In genomic region chrX:129540725-129541184, GRCh38 we compare ENCODE assay signal across 8 cellular contexts. TPM values are rescaled to one million over a fixed set of nuclear protein-coding genes. Genes with fewer than 3 reads are reported as not detected.
A peak's percentile ranks its signal among the peaks of the same experiment; 100 is the strongest.
DNase-seq lines count a peak whose midpoint lies in the region; ATAC-seq, FAIRE-seq and TF ChIP-seq lines count a peak whose summit lies in the region.

No MANE protein-coding gene starts in this region.

- no peaks in the 10 kb centered on the region for H4K20me1 ChIP-seq in DND-41 (ENCODE audit: insufficient read depth, low read length)
- H4K20me1 ChIP-seq in HepG2 (ENCODE audit: insufficient read depth, low read length), result no peaks in the 10 kb centered on the region

- peak; percentile 57 for ATAC-seq in DND-41 (ENCODE audit: insufficient read depth, low read depth)
- peak; percentile 84 for ATAC-seq in HepG2
- no peak for ATAC-seq in HG03039 (IDR thresholded peaks at IDR 0.05; ENCODE audit: unreplicated experiment)

- TF ChIP-seq CTCF in DND-41 (IDR thresholded peaks at IDR 0.05; ENCODE audit: borderline replicate concordance, extremely low read depth, low read length, poor library complexity, severe bottlenecking), result no peak
- TF ChIP-seq CTCF in MCF 10A (IDR thresholded peaks at IDR 0.05; ENCODE audit: unreplicated experiment), result no peak
- TF ChIP-seq CTCF in HepG2 (CRISPR knock-in tag; IDR thresholded peaks at IDR 0.05), result no peak
- no peak for TF ChIP-seq CTCF in suprapubic skin (IDR thresholded peaks at IDR 0.05)

- H3K4me1 Mint-ChIP-seq in MCF 10A (ENCODE audit: insufficient read depth, unreplicated experiment), result no peaks in the 10 kb centered on the region

- H3K9me3 Mint-ChIP-seq in MCF 10A (ENCODE audit: unreplicated experiment), result no peaks in the 10 kb centered on the region

- FAIRE-seq in HepG2 (lab: Jason Lieb, UNC), result peak; percentile 66

- in situ Hi-C loops in HepG2 (cut with HindIII; ENCODE audit: extremely low pct_ligation_motif_present, low pct_unique_long_range_greater_than_20kb), result no loop called here

- peaks cover under 1% of the 10 kb centered on the region for H3K36me3 Mint-ChIP-seq in MCF 10A (ENCODE audit: insufficient read depth, unreplicated experiment)

- no peak overlapping the region for H3K27ac Mint-ChIP-seq in MCF 10A (ENCODE audit: low read depth, unreplicated experiment)

- H3K27me3 Mint-ChIP-seq in MCF 10A (ENCODE audit: insufficient read depth, unreplicated experiment), result peaks cover 11% of the 10 kb centered on the region

- TF ChIP-seq EP300 in HepG2 (IDR thresholded peaks at IDR 0.05; ENCODE audit: low read depth in 2 of 2, low read length in 2 of 2), result no peak
- no peak for TF ChIP-seq EP300 in HepG2 (CRISPR knock-in tag; IDR thresholded peaks at IDR 0.05; ENCODE audit: borderline replicate concordance)
- TF ChIP-seq EP300 in suprapubic skin (IDR thresholded peaks at IDR 0.05), result no peak

- TF ChIP-seq POLR2A in HepG2 (IDR thresholded peaks at IDR 0.05; ENCODE audit: insufficient read depth in 1 of 2, low read depth in 2 of 2, low read length in 2 of 2) (peak in 1 of 2 experiments; percentile 42; a peak in 1 of 4 replicates), suprapubic skin (IDR thresholded peaks at IDR 0.05) (no peak)

- H3K4me1 ChIP-seq in DND-41 (ENCODE audit: insufficient read depth, low read length), result peaks cover 17% of the 10 kb centered on the region
- peaks cover 26% of the 10 kb centered on the region for H3K4me1 ChIP-seq in HepG2 (ENCODE audit: insufficient read depth, low read length)
- H3K4me1 ChIP-seq in suprapubic skin, result no peaks in the 10 kb centered on the region

- CTCF ChIA-PET in MCF 10A (lab: Yijun Ruan, JAX), result interaction anchor here (0.7 to 1.3 kb wide), 2 partner anchors 11 to 366 kb away, joined by 3 to 6 read pairs; no protein-coding TSS in a partner anchor
- CTCF ChIA-PET in HepG2 (lab: Yijun Ruan, JAX; ENCODE audit: low intra/inter-chr PET ratio, low total read pairs), result no interaction called here

- H3K4me2 ChIP-seq in DND-41 (ENCODE audit: insufficient read depth, low read length), result peak overlapping the region; percentile 96
- peak overlapping the region; percentile 74 for H3K4me2 ChIP-seq in HepG2 (ENCODE audit: low read depth, low read length)

- WGBS in HepG2 (ENCODE audit: low lambda C conversion rate), result 0% methylated on average over 1 of the region's 14 CpGs
- 33% methylated on average over 9 of the region's 14 CpGs for WGBS in suprapubic skin

- H3K27me3 ChIP-seq in DND-41 (ENCODE audit: insufficient read depth, low read length, poor library complexity) (no peaks in the 10 kb centered on the region), H7 (ENCODE audit: control insufficient read depth, insufficient read depth, low read length) (no peaks in the 10 kb centered on the region), HepG2 (ENCODE audit: control insufficient read depth in 1 of 2, insufficient read depth in 2 of 2, low read length in 2 of 2) (no peaks in the 10 kb centered on the region), suprapubic skin (no peaks in the 10 kb centered on the region)

- POLR2A ChIA-PET in MCF 10A (lab: Yijun Ruan, JAX), result interaction anchor here (0.6 to 1.0 kb wide), 2 partner anchors 17 to 442 kb away, joined by 3 read pairs; no protein-coding TSS in a partner anchor
- POLR2A ChIA-PET in HepG2 (lab: Yijun Ruan, JAX), result interaction anchor here (1.0 to 1.3 kb wide), 5 partner anchors 15 to 45 kb away, joined by 3 to 6 read pairs (median 3); partner anchors contain the start of gene SMARCA1

- peak; percentile 16 for DNase-seq in DND-41
- DNase-seq in H7, result no peak
- peak; percentile 4 for DNase-seq in NCI-H1105 (lab: John Stamatoyannopoulos, UW)
- peak; percentile 14 for DNase-seq in MCF 10A (ENCODE audit: unreplicated experiment)
- DNase-seq in HepG2 (ENCODE audit: low spot score), result peak; percentile 12
- peak in 1 of 2 donors; percentile 65 for DNase-seq in suprapubic skin (ENCODE audit: low spot score in 2 of 2)
- no peak for DNase-seq in NCI-H82 (lab: John Stamatoyannopoulos, UW)

- H3K9me3 ChIP-seq in DND-41 (ENCODE audit: insufficient read depth, low read length, severe bottlenecking), result no peaks in the 10 kb centered on the region
- no peaks in the 10 kb centered on the region for H3K9me3 ChIP-seq in HepG2 (ENCODE audit: low read length)
- no peaks in the 10 kb centered on the region for H3K9me3 ChIP-seq in suprapubic skin

- H3K9ac ChIP-seq in DND-41 (ENCODE audit: low read depth, low read length), result peak overlapping the region; percentile 67
- H3K9ac ChIP-seq in HepG2 (ENCODE audit: insufficient read depth, low read depth, low read length), result peak overlapping the region; percentile 71

- intact Hi-C loops in MCF 10A (cut with micrococcal nuclease), result no loop called here
- intact Hi-C loops in HepG2 (cut with micrococcal nuclease; ENCODE audit: unreplicated experiment), result loop anchor here (2.0 to 10.0 kb wide), 2 partner anchors 16 to 46 kb away; no protein-coding TSS in a partner anchor

- BruUV-seq in MCF 10A (replicated peaks; lab: Mats Ljungman, UMichigan) (no TSS peak), HepG2 (replicated peaks; lab: Mats Ljungman, UMichigan) (no TSS peak)

- H3K36me3 ChIP-seq in DND-41 (ENCODE audit: insufficient read depth, low read length), result peaks cover 4% of the 10 kb centered on the region; the same call in 1 of the 2 replicates
- H3K36me3 ChIP-seq in H7 (replicated peaks; ENCODE audit: control insufficient read depth, insufficient read depth, low read length), result peaks cover 3% of the 10 kb centered on the region; the same call in 1 of the 2 replicates
- no peaks in the 10 kb centered on the region for H3K36me3 ChIP-seq in HepG2 (replicated peaks in 1 of 2; ENCODE audit: control insufficient read depth in 1 of 2, insufficient read depth in 2 of 2, low read length in 2 of 2)
- H3K36me3 ChIP-seq in suprapubic skin, result no peaks in the 10 kb centered on the region

- peak overlapping the region; percentile 44 to 89; a peak in 3 of 4 replicates for H3K4me3 ChIP-seq in DND-41 (ENCODE audit: low read depth in 1 of 2, low read length in 2 of 2)
- H3K4me3 ChIP-seq in H7 (ENCODE audit: insufficient read depth, low read depth, low read length), result peak overlapping the region; percentile 75
- peak overlapping the region; percentile 47 to 75 (median 73) for H3K4me3 ChIP-seq in HepG2 (replicated peaks in 1 of 3; ENCODE audit: insufficient read depth in 1 of 3, low read depth in 2 of 3, low read length in 3 of 3)
- peak overlapping the region; percentile 72 for H3K4me3 ChIP-seq in suprapubic skin

- no peak for TF ChIP-seq RAD21 in HepG2 (CRISPR knock-in tag; IDR thresholded peaks at IDR 0.05)

- peak overlapping the region; percentile 63 for H3K4me3 Mint-ChIP-seq in MCF 10A (ENCODE audit: unreplicated experiment)

- H3K79me2 ChIP-seq in DND-41 (ENCODE audit: insufficient read depth, low read length) (no peaks in the 10 kb centered on the region), HepG2 (ENCODE audit: insufficient read depth, low read length) (peaks cover 10% of the 10 kb centered on the region)

- H3K27ac ChIP-seq in DND-41 (ENCODE audit: low read length), result peak overlapping the region; percentile 67
- H3K27ac ChIP-seq in HepG2 (ENCODE audit: extremely low read length, insufficient read depth, low read length), result peak overlapping the region; percentile 84
- H3K27ac ChIP-seq in suprapubic skin, result peak overlapping the region; percentile 82

- H2AFZ ChIP-seq in DND-41 (ENCODE audit: low read depth, low read length) (peak overlapping the region; percentile 90), HepG2 (ENCODE audit: low read length) (no peak overlapping the region)

RNA-seq across cellular contexts. Expression of gene OCRL, which starts 0.7 kb away (rescaled TPM):
- 22.4 and 27.1 TPM in 2 replicates for total RNA-seq in H7 (2014; rRNA removed; shearing (Covaris generic))
- total RNA-seq in MCF 10A (2022) (25.3 and 26.8 TPM in 2 replicates), HepG2 (2016; rRNA removed; fragmentation: Illumina TruSeq; extraction: Trizol) (13.4 and 16.1 TPM in 2 replicates), suprapubic skin (10 to 100 TPM; 15.0 to 35.4 (median 16.3) TPM)
- 2.7 and 3.4 TPM in 2 replicates for total RNA-seq in HepG2 (2016; cell fraction: cytosol; rRNA removed; fragmentation: Illumina TruSeq; extraction: Trizol; ENCODE audit: low read depth)
- total RNA-seq in HepG2 (2016; cell fraction: insoluble cytoplasmic fraction; rRNA removed; fragmentation: Illumina TruSeq; extraction: Trizol), result 14.1 and 15.6 TPM in 2 replicates
- 8.0 and 8.8 TPM in 2 replicates for total RNA-seq in HepG2 (2016; cell fraction: membrane; rRNA removed; fragmentation: Illumina TruSeq; extraction: Trizol)
- 17.0 and 20.4 TPM in 2 replicates for total RNA-seq in HepG2 (2016; cell fraction: nucleus; rRNA removed; fragmentation: Illumina TruSeq; extraction: Trizol)
- 27.9 and 32.0 TPM in 2 replicates for polyA plus RNA-seq in HepG2 (2011; rRNA removed)
- polyA plus RNA-seq in HepG2 (2011; cell fraction: cytosol; rRNA removed), result 12.7 and 19.9 TPM in 2 replicates
- polyA plus RNA-seq in HepG2 (2011; cell fraction: nucleus; rRNA removed), result 43.7 and 49.4 TPM in 2 replicates
- 20.1 and 24.9 TPM in 2 replicates for polyA plus RNA-seq in HepG2 (2012)
- 0.87 and 0.98 TPM in 2 replicates for polyA plus RNA-seq in HepG2 (2016; cell fraction: cytosol; fragmentation: Illumina TruSeq; extraction: Trizol; ENCODE audit: low read depth)
- polyA plus RNA-seq in HepG2 (2016; cell fraction: insoluble cytoplasmic fraction; fragmentation: Illumina TruSeq; extraction: Trizol; ENCODE audit: low read depth), result 16.7 and 17.4 TPM in 2 replicates
- 4.2 and 4.4 TPM in 2 replicates for polyA plus RNA-seq in HepG2 (2016; cell fraction: membrane; fragmentation: Illumina TruSeq; extraction: Trizol; ENCODE audit: low read depth)
- polyA plus RNA-seq in HepG2 (2016; cell fraction: nucleus; fragmentation: Illumina TruSeq; extraction: Trizol; ENCODE audit: insufficient read depth, low read depth), result 35.1 and 37.7 TPM in 2 replicates
- polyA minus RNA-seq in HepG2 (2011; rRNA and poly(A)+ RNA removed; ENCODE audit: low replicate concordance), result 16.0 and 29.2 TPM in 2 replicates
- 16.1 and 20.6 TPM in 2 replicates for polyA minus RNA-seq in HepG2 (2011; cell fraction: cytosol; rRNA and poly(A)+ RNA removed)
- 33.7 and 36.7 TPM in 2 replicates for polyA minus RNA-seq in HepG2 (2011; cell fraction: nucleus; rRNA and poly(A)+ RNA removed)

RNA-seq across cellular contexts. Expression of gene SMARCA1, which starts 17.5 kb away (rescaled TPM):
- total RNA-seq in H7 (2014; rRNA removed; shearing (Covaris generic)), result 56.8 and 79.1 TPM in 2 replicates
- 1.7 and 2.0 TPM in 2 replicates for total RNA-seq in MCF 10A (2022)
- 145 and 248 TPM in 2 replicates for total RNA-seq in HepG2 (2016; rRNA removed; fragmentation: Illumina TruSeq; extraction: Trizol)
- total RNA-seq in HepG2 (2016; cell fraction: cytosol; rRNA removed; fragmentation: Illumina TruSeq; extraction: Trizol; ENCODE audit: low read depth), result 12.6 and 15.0 TPM in 2 replicates
- total RNA-seq in HepG2 (2016; cell fraction: insoluble cytoplasmic fraction; rRNA removed; fragmentation: Illumina TruSeq; extraction: Trizol), result 144 and 233 TPM in 2 replicates
- total RNA-seq in HepG2 (2016; cell fraction: membrane; rRNA removed; fragmentation: Illumina TruSeq; extraction: Trizol), result 21.4 and 25.9 TPM in 2 replicates
- total RNA-seq in HepG2 (2016; cell fraction: nucleus; rRNA removed; fragmentation: Illumina TruSeq; extraction: Trizol), result 136 and 140 TPM in 2 replicates
- 78.9 and 97.7 TPM in 2 replicates for polyA plus RNA-seq in HepG2 (2011; rRNA removed)
- 33.7 and 57.7 TPM in 2 replicates for polyA plus RNA-seq in HepG2 (2011; cell fraction: cytosol; rRNA removed)
- 30.7 and 44.2 TPM in 2 replicates for polyA plus RNA-seq in HepG2 (2011; cell fraction: nucleus; rRNA removed)
- 138 and 188 TPM in 2 replicates for polyA plus RNA-seq in HepG2 (2012)
- polyA plus RNA-seq in HepG2 (2016; cell fraction: cytosol; fragmentation: Illumina TruSeq; extraction: Trizol; ENCODE audit: low read depth), result 3.1 and 3.5 TPM in 2 replicates
- 192 and 195 TPM in 2 replicates for polyA plus RNA-seq in HepG2 (2016; cell fraction: insoluble cytoplasmic fraction; fragmentation: Illumina TruSeq; extraction: Trizol; ENCODE audit: low read depth)
- polyA plus RNA-seq in HepG2 (2016; cell fraction: membrane; fragmentation: Illumina TruSeq; extraction: Trizol; ENCODE audit: low read depth), result 6.0 and 8.5 TPM in 2 replicates
- polyA plus RNA-seq in HepG2 (2016; cell fraction: nucleus; fragmentation: Illumina TruSeq; extraction: Trizol; ENCODE audit: insufficient read depth, low read depth), result 99.2 and 99.4 TPM in 2 replicates
- 0.23 and 33.5 TPM in 2 replicates for polyA minus RNA-seq in HepG2 (2011; rRNA and poly(A)+ RNA removed; ENCODE audit: low replicate concordance)
- polyA minus RNA-seq in HepG2 (2011; cell fraction: cytosol; rRNA and poly(A)+ RNA removed), result 84.1 and 98.3 TPM in 2 replicates
- 189 and 221 TPM in 2 replicates for polyA minus RNA-seq in HepG2 (2011; cell fraction: nucleus; rRNA and poly(A)+ RNA removed)
- 10 to 100 TPM in 1 of 4 donors, 1 to 10 TPM in 3; 7.6 to 18.8 (median 8.1) TPM for total RNA-seq in suprapubic skin

Comparison
In these comparisons a context has a peak if more than half of its experiments do, and no peak if none do; other contexts are left out.
1. DNase-seq: peak in DND-41 (single experiment), NCI-H1105 (single experiment), MCF 10A (single experiment) and HepG2 (single experiment); none in H7 (single experiment) and NCI-H82 (single experiment).
2. Peak in every context shown above with its lines, with median percentiles within 50 percentile points of each other: H3K27ac ChIP-seq and H3K4me3 ChIP-seq.